11 cellular contexts compared by ENCODE assay signal in genomic region chr2:168635065-168635577, GRCh38.
DNase-seq lines count a peak whose midpoint lies in the region; ATAC-seq and TF ChIP-seq lines count a peak whose summit lies in the region.
"Had no signal": no experiment of that assay in that cellular context is flagged by ENCODE, and none has a peak within 500 bp of the region (broad histone marks: within the 10 kb centered on the region; RNA-seq: fewer than 3 reads in every experiment).

No MANE protein-coding gene starts in this region.

- TF ChIP-seq CTCF in cardiac fibroblast (IDR thresholded peaks at IDR 0.05; ENCODE audit: low read depth, low read length) (no peak), liver (IDR thresholded peaks at IDR 0.05; ENCODE audit: low read depth, low read length, missing input control) (no peak), transverse colon (IDR thresholded peaks at IDR 0.05) (no peak), suprapubic skin (IDR thresholded peaks at IDR 0.05) (no peak), esophagus squamous epithelium (IDR thresholded peaks at IDR 0.05) (no peak)

- TF ChIP-seq RAD21 in liver (IDR thresholded peaks at IDR 0.05), result peak; percentile 12 to 35

- intact Hi-C loops in transverse colon (cut with DNase I; ENCODE audit: low total_unique reads) (no loop called here), esophagus squamous epithelium (cut with DNase I) (no loop called here)

- peak; percentile 32 for ATAC-seq in HG02623 (IDR thresholded peaks at IDR 0.05; ENCODE audit: unreplicated experiment)

- H3K27me3 ChIP-seq in liver (ENCODE audit: control insufficient read depth in 4 of 4, insufficient read depth in 4 of 4, low read length in 3 of 4) (no peaks in the 10 kb centered on the region), transverse colon (no peaks in the 10 kb centered on the region), suprapubic skin (no peaks in the 10 kb centered on the region), esophagus squamous epithelium (no peaks in the 10 kb centered on the region)

- TF ChIP-seq EP300 in transverse colon (IDR thresholded peaks at IDR 0.05; ENCODE audit: low read depth) (no peak), suprapubic skin (IDR thresholded peaks at IDR 0.05) (no peak)

- H3K9ac ChIP-seq in liver (ENCODE audit: low read depth in 1 of 2, low read length in 2 of 2), result no peak overlapping the region

- H3K9me3 ChIP-seq in liver (ENCODE audit: control insufficient read depth in 4 of 4, low read length in 3 of 4), result no peaks in the 10 kb centered on the region
- H3K9me3 ChIP-seq in transverse colon, result no peaks in the 10 kb centered on the region
- H3K9me3 ChIP-seq in suprapubic skin, result no peaks in the 10 kb centered on the region
- H3K9me3 ChIP-seq in esophagus squamous epithelium, result no peaks in the 10 kb centered on the region

- no peak for TF ChIP-seq POLR2A in transverse colon (IDR thresholded peaks at IDR 0.05)
- no peak for TF ChIP-seq POLR2A in suprapubic skin (IDR thresholded peaks at IDR 0.05)
- no peak for TF ChIP-seq POLR2A in esophagus squamous epithelium (IDR thresholded peaks at IDR 0.05)

- H3K4me1 ChIP-seq in liver (ENCODE audit: control insufficient read depth in 4 of 4, insufficient read depth in 4 of 4, low read length in 3 of 4), result no peaks in the 10 kb centered on the region
- H3K4me1 ChIP-seq in transverse colon, result peaks cover 33 to 78% (median 40%) of the 10 kb centered on the region in 4 donors
- H3K4me1 ChIP-seq in suprapubic skin, result peaks cover 50% of the 10 kb centered on the region
- H3K4me1 ChIP-seq in esophagus squamous epithelium, result peaks cover 5 to 55% (median 21%) of the 10 kb centered on the region in 3 donors

- H3K4me3 ChIP-seq in cardiac fibroblast (replicated peaks in 1 of 2; ENCODE audit: low read depth in 2 of 2, low read length in 2 of 2) (no peak overlapping the region), liver (ENCODE audit: low read depth in 1 of 3, low read length in 3 of 3) (no peak overlapping the region), transverse colon (no peak overlapping the region), suprapubic skin (no peak overlapping the region), esophagus squamous epithelium (no peak overlapping the region)

- H3K36me3 ChIP-seq in liver (ENCODE audit: control insufficient read depth in 4 of 4, insufficient read depth in 3 of 4, low read depth in 1 of 4, low read length in 3 of 4), result peaks cover 0 to 1% (median 0%) of the 10 kb centered on the region in 4 donors
- H3K36me3 ChIP-seq in transverse colon, result no peaks in the 10 kb centered on the region
- H3K36me3 ChIP-seq in suprapubic skin, result no peaks in the 10 kb centered on the region
- H3K36me3 ChIP-seq in esophagus squamous epithelium, result no peaks in the 10 kb centered on the region

- 68% methylated on average over 3 of the region's 3 CpGs for WGBS in liver
- WGBS in transverse colon (ENCODE audit: low coverage in 1 of 2), 2 donors, result 20 to 29% methylated on average over 2 to 3 of the region's 3 CpGs
- WGBS in suprapubic skin, result 32% methylated on average over 3 of the region's 3 CpGs
- 41 to 59% methylated on average over 3 of the region's 3 CpGs for WGBS in esophagus squamous epithelium, 2 donors

- H3K27ac ChIP-seq in liver (ENCODE audit: low read depth in 1 of 2, low read length in 2 of 2) (no peak overlapping the region), transverse colon (peak overlapping the region; percentile 74 to 78 (median 74)), suprapubic skin (no peak overlapping the region), esophagus squamous epithelium (peak overlapping the region in 2 of 4 donors; percentile 62 to 79)

- in situ Hi-C loops in transverse colon (cut with MboI; ENCODE audit: low pct_ligation_motif_present in 1 of 4, low pct_unique_long_range_greater_than_20kb in 1 of 4, low sequenced_read_pairs in 3 of 4), result no loop called here

- DNase-seq in cardiac fibroblast (ENCODE audit: low read depth in 2 of 2), result peak; percentile 33 to 92
- peak; percentile 55 for DNase-seq in transverse colon
- no peak for DNase-seq in germinal center (ENCODE audit: low spot score)
- DNase-seq in SKM-1 (lab: John Stamatoyannopoulos, UW; ENCODE audit: unreplicated experiment), result no peak
- DNase-seq in suprapubic skin (ENCODE audit: low spot score in 2 of 2), result no peak
- no peak for DNase-seq in esophagus squamous epithelium (lab: John Stamatoyannopoulos, UW)
- DNase-seq: amniotic stem cell, NCI-H1048, T-helper 1 cell had no signal

TF ChIP-seq in liver, 16 proteins besides CTCF, POLR2A, EP300 and RAD21:
- TF ChIP-seq NR2F2 (IDR thresholded peaks at IDR 0.05) (peak; percentile 54), TAF1 (conservative IDR thresholded peaks at IDR 0.05) (no peak), FOXA1 (IDR thresholded peaks at IDR 0.05) (no peak), GABPA (IDR thresholded peaks at IDR 0.05 in 1 of 2, conservative IDR thresholded peaks at IDR 0.05 in 1 of 2) (no peak), YY1 (IDR thresholded peaks at IDR 0.05) (no peak), EGR1 (IDR thresholded peaks at IDR 0.05; ENCODE audit: low read depth in 2 of 2) (peak in 1 of 2 donors; percentile 14), MAX (IDR thresholded peaks at IDR 0.05) (no peak), HNF4A (conservative IDR thresholded peaks at IDR 0.05) (no peak), FOXA2 (IDR thresholded peaks at IDR 0.05) (no peak), HNF4G (IDR thresholded peaks at IDR 0.05) (no peak), RXRA (IDR thresholded peaks at IDR 0.05) (peak in 1 of 2 donors; percentile 37), JUND (IDR thresholded peaks at IDR 0.05) (no peak), SP1 (IDR thresholded peaks at IDR 0.05) (peak; percentile 21)
- TF ChIP-seq, protein P1, sequence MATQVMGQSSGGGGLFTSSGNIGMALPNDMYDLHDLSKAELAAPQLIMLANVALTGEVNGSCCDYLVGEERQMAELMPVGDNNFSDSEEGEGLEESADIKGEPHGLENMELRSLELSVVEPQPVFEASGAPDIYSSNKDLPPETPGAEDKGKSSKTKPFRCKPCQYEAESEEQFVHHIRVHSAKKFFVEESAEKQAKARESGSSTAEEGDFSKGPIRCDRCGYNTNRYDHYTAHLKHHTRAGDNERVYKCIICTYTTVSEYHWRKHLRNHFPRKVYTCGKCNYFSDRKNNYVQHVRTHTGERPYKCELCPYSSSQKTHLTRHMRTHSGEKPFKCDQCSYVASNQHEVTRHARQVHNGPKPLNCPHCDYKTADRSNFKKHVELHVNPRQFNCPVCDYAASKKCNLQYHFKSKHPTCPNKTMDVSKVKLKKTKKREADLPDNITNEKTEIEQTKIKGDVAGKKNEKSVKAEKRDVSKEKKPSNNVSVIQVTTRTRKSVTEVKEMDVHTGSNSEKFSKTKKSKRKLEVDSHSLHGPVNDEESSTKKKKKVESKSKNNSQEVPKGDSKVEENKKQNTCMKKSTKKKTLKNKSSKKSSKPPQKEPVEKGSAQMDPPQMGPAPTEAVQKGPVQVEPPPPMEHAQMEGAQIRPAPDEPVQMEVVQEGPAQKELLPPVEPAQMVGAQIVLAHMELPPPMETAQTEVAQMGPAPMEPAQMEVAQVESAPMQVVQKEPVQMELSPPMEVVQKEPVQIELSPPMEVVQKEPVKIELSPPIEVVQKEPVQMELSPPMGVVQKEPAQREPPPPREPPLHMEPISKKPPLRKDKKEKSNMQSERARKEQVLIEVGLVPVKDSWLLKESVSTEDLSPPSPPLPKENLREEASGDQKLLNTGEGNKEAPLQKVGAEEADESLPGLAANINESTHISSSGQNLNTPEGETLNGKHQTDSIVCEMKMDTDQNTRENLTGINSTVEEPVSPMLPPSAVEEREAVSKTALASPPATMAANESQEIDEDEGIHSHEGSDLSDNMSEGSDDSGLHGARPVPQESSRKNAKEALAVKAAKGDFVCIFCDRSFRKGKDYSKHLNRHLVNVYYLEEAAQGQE (IDR thresholded peaks at IDR 0.05), result no peak
- TF ChIP-seq, protein P2, sequence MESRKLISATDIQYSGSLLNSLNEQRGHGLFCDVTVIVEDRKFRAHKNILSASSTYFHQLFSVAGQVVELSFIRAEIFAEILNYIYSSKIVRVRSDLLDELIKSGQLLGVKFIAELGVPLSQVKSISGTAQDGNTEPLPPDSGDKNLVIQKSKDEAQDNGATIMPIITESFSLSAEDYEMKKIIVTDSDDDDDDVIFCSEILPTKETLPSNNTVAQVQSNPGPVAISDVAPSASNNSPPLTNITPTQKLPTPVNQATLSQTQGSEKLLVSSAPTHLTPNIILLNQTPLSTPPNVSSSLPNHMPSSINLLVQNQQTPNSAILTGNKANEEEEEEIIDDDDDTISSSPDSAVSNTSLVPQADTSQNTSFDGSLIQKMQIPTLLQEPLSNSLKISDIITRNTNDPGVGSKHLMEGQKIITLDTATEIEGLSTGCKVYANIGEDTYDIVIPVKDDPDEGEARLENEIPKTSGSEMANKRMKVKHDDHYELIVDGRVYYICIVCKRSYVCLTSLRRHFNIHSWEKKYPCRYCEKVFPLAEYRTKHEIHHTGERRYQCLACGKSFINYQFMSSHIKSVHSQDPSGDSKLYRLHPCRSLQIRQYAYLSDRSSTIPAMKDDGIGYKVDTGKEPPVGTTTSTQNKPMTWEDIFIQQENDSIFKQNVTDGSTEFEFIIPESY (IDR thresholded peaks at IDR 0.05), result no peak
- TF ChIP-seq, protein P3, sequence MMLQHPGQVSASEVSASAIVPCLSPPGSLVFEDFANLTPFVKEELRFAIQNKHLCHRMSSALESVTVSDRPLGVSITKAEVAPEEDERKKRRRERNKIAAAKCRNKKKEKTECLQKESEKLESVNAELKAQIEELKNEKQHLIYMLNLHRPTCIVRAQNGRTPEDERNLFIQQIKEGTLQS (IDR thresholded peaks at IDR 0.05), result no peak

Comparison
In these comparisons a context has a peak if more than half of its experiments do, and no peak if none do; other contexts are left out.
1. DNase-seq: peak in cardiac fibroblast (2 of 2) and transverse colon (single experiment); none in germinal center (single experiment), SKM-1 (single experiment), suprapubic skin (0 of 2) and esophagus squamous epithelium (single experiment).
2. H3K27ac ChIP-seq: peak in transverse colon (4 of 4); none in liver (0 of 2) and suprapubic skin (single experiment).